Comparison of ENCODE assay signal across 8 cellular contexts in genomic region chr2:53303012-53303578, GRCh38.
"Had no signal": no experiment of that assay in that cellular context is flagged by ENCODE, and none has a peak within 500 bp of the region (broad histone marks: within the 10 kb centered on the region; RNA-seq: fewer than 3 reads in every experiment).

No MANE protein-coding gene starts in this region.

- H3K4me3 Mint-ChIP-seq: GM23338, H9, HFFc6 had no signal

- H3K27ac ChIP-seq: GM23248 had no signal

- DNase-seq: GM23248, GOT3, H7, H9, HFFc6 had no signal

- H3K9ac ChIP-seq: GM23248 had no signal

- H3K4me1 ChIP-seq: HAP-1 had no signal

- ATAC-seq: GM23338, HCT116 had no signal

- H3K9me3 ChIP-seq: HAP-1 had no signal

- H2AFZ ChIP-seq: GM23248, GM23338 had no signal

- H3K4me1 Mint-ChIP-seq: GM23338, H9 had no signal

- H3K27ac Mint-ChIP-seq: GM23338, H9, HFFc6 had no signal

- H3K4me2 ChIP-seq: GM23338 had no signal

- H3K4me3 ChIP-seq: GM23248, GM23338, HAP-1 had no signal

- H3K36me3 ChIP-seq: HAP-1 had no signal

- H3K9me3 Mint-ChIP-seq: GM23338, HFFc6 had no signal
